Comparison of ENCODE assay signal across 10 cellular contexts in genomic region chr10:91883549-91884542, GRCh38. TPM values are rescaled to one million over a fixed set of nuclear protein-coding genes. Genes with fewer than 3 reads are reported as not detected.
DNase-seq lines count a peak whose midpoint lies in the region; ATAC-seq and TF ChIP-seq lines count a peak whose summit lies in the region.
"Had no signal": no experiment of that assay in that cellular context is flagged by ENCODE, and none has a peak within 500 bp of the region (broad histone marks: within the 10 kb centered on the region; RNA-seq: fewer than 3 reads in every experiment).

No MANE protein-coding gene starts in this region.

- TF ChIP-seq EP300 in neural cell (conservative IDR thresholded peaks at IDR 0.05; ENCODE audit: poor library complexity, severe bottlenecking) = peak; percentile 62

- H3F3A ChIP-seq in neural cell (ENCODE audit: insufficient read depth, low read length, poor library complexity, severe bottlenecking) = peaks cover 13% of the 10 kb centered on the region

- H3K4me2 ChIP-seq in neural cell (ENCODE audit: low read length) = peak overlapping the region; percentile 59

- TF ChIP-seq CTCF in fibroblast of pulmonary artery (IDR thresholded peaks at IDR 0.05; ENCODE audit: low read length, missing control alignments) (no peak), neural cell (IDR thresholded peaks at IDR 0.05; ENCODE audit: poor library complexity, severe bottlenecking) (no peak)

- peak overlapping the region; percentile 85 for H3K27ac ChIP-seq in neural cell (ENCODE audit: low read length)

- H3K36me3 ChIP-seq in neural cell (ENCODE audit: insufficient read depth, low read length) = no peaks in the 10 kb centered on the region

- no peaks in the 10 kb centered on the region for H4K20me1 ChIP-seq in neural cell (ENCODE audit: insufficient read depth)

- TF ChIP-seq RAD21 in neural cell (conservative IDR thresholded peaks at IDR 0.05) = no peak

- H3K4me3 ChIP-seq in fibroblast of pulmonary artery (replicated peaks; ENCODE audit: low read depth, low read length) = no peak overlapping the region
- H3K4me3 ChIP-seq in neural cell (ENCODE audit: low read length) = peak overlapping the region; percentile 57

- no peak for ATAC-seq in HG02588 (IDR thresholded peaks at IDR 0.05; ENCODE audit: unreplicated experiment)

- H3K9me3 ChIP-seq in neural cell (ENCODE audit: low read length) = no peaks in the 10 kb centered on the region

- H3K9me2 ChIP-seq in neural cell (ENCODE audit: insufficient read depth, low read length) = no peaks in the 10 kb centered on the region

- no peaks in the 10 kb centered on the region for H3K79me2 ChIP-seq in neural cell (replicated peaks; ENCODE audit: insufficient read depth, low read length)

- H3K9ac ChIP-seq in neural cell (ENCODE audit: low read length) = peak overlapping the region; percentile 63

- H3K27me3 ChIP-seq in neural cell (ENCODE audit: insufficient read depth, low read depth, low read length) = no peaks in the 10 kb centered on the region

- DNase-seq in AG20443 (ENCODE audit: low spot score) (peak; percentile 73), NCI-H526 treated with DMSO at 0.1 percent for 48 hours (lab: John Stamatoyannopoulos, UW) (peak; percentile 23), fibroblast of pulmonary artery (ENCODE audit: low read depth) (peak; percentile 73), epidermal melanocyte (ENCODE audit: insufficient read length, low spot score) (no peak), T-helper 9 cell (no peak), NCI-H2196 (lab: John Stamatoyannopoulos, UW; ENCODE audit: unreplicated experiment) (no peak)
- DNase-seq: activated CD4-positive, alpha-beta T cell treated with anti-CD3 and anti-CD28 coated beads, Interleukin-2, amount 50 U/mL, for 4 hours; stimulated activated naive CD4-positive, alpha-beta T cell treated with Interleukin-2 at 50 U/mL for 16 hours had no signal

- H2AFZ ChIP-seq in neural cell (ENCODE audit: low read depth, low read length) = peak overlapping the region; percentile 11

TF ChIP-seq in neural cell, 6 proteins besides CTCF, POLR2A, EP300 and RAD21:
- TF ChIP-seq TAF1 (IDR thresholded peaks at IDR 0.05; ENCODE audit: low read depth) (peak; percentile 50), POLR2AphosphoS5 (IDR thresholded peaks at IDR 0.05) (peak; percentile 64), SMC3 (conservative IDR thresholded peaks at IDR 0.05; ENCODE audit: poor library complexity) (no peak), MXI1 (conservative IDR thresholded peaks at IDR 0.05; ENCODE audit: poor library complexity, severe bottlenecking) (peak; percentile 26), REST (IDR thresholded peaks at IDR 0.05; ENCODE audit: borderline replicate concordance) (peak; percentile 83), EZH2 (IDR thresholded peaks at IDR 0.05; ENCODE audit: borderline replicate concordance, insufficient read depth, low read length, poor library complexity, severe bottlenecking) (no peak)

RNA-seq across cellular contexts. Expression of gene FGFBP3, which starts 25.4 kb away (rescaled TPM):
- 35.9 and 39.5 TPM in 2 replicates for polyA plus RNA-seq in neural cell
- polyA minus RNA-seq in neural cell = 17.3 and 20.1 TPM in 2 replicates

RNA-seq across cellular contexts. Expression of gene BTAF1, which starts 39.7 kb away (rescaled TPM):
- 64.3 and 69.4 TPM in 2 replicates for polyA plus RNA-seq in neural cell
- 99.3 and 102 TPM in 2 replicates for polyA minus RNA-seq in neural cell

Comparison
In these comparisons a context has a peak if more than half of its experiments do, and no peak if none do; other contexts are left out.
1. DNase-seq: peak in AG20443 (single experiment), NCI-H526 treated with DMSO at 0.1 percent for 48 hours (single experiment) and fibroblast of pulmonary artery (single experiment); none in epidermal melanocyte (single experiment), T-helper 9 cell (single experiment) and NCI-H2196 (single experiment).